Comparison of ENCODE assay signal across 12 cellular contexts in the genomic region with DNA sequence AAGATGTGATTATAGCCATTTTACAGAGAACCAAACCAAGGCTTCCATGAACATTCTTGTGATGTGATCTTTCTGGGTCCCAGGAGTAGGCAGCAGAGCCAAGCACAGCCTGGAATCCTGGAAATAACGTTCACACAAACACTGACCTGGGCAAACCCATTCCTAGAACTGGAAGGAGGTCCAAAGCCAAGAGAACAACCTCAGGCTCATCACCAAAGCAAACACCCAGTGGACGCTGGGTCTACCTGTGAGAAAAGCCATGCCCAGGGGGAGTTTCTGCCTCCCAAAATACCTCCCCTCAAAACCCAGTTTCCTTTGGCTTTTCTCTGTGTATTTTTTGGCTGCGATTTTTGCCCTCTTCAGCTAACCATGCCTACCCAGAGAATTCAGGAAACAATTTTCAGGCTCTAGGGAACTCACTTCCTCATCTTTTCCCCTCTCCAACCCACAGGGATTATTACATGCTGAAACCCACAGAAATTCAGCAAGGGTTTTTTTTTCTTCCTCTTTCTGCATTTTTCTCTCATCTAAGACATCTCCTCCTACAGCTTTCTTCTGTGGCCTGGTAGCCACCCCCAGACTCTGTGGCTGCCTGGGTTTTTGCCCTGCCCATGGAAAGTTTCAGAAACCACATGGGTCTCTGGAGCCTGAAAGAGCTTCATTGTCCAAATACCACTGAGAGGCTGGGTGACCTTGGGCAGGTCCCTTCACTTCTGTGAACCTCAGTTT.
DNase-seq lines count a peak whose midpoint lies in the region; ATAC-seq and TF ChIP-seq lines count a peak whose summit lies in the region.
"Had no signal": no experiment of that assay in that cellular context is flagged by ENCODE, and none has a peak within 500 bp of the region (broad histone marks: within the 10 kb centered on the region; RNA-seq: fewer than 3 reads in every experiment).

No MANE protein-coding gene starts in this region.

- no peaks in the 10 kb centered on the region for H3K9me3 ChIP-seq in transverse colon

- TF ChIP-seq POLR2A in transverse colon (IDR thresholded peaks at IDR 0.05), result no peak

- no peaks in the 10 kb centered on the region for H3K27me3 Mint-ChIP-seq in chondrocyte (ENCODE audit: low read depth)

- TF ChIP-seq CTCF in chondrocyte (IDR thresholded peaks at IDR 0.05) (no peak), transverse colon (IDR thresholded peaks at IDR 0.05) (no peak)

- 53 to 71% methylated on average over 1 to 3 of the region's 3 CpGs for WGBS in transverse colon (ENCODE audit: low coverage in 1 of 2), 2 donors

- intact Hi-C loops in transverse colon (cut with DNase I; ENCODE audit: low total_unique reads), result no loop called here

- in situ Hi-C loops in transverse colon (cut with MboI; ENCODE audit: low pct_ligation_motif_present in 1 of 4, low pct_unique_long_range_greater_than_20kb in 1 of 4, low sequenced_read_pairs in 3 of 4), result no loop called here

- H3K36me3 ChIP-seq in transverse colon, result no peaks in the 10 kb centered on the region

- H3K27ac ChIP-seq in transverse colon, result peak overlapping the region; percentile 36 to 62 (median 39)
- H3K27ac ChIP-seq: epithelial cell of prostate had no signal

- no peak overlapping the region for H3K4me3 Mint-ChIP-seq in chondrocyte (ENCODE audit: unreplicated experiment)

- peak; percentile 62 for ATAC-seq in HG03457 (IDR thresholded peaks at IDR 0.05; ENCODE audit: unreplicated experiment)
- no peak for ATAC-seq in HG03521 (IDR thresholded peaks at IDR 0.05; ENCODE audit: unreplicated experiment)
- no peak for ATAC-seq in GM21786 (IDR thresholded peaks at IDR 0.05; ENCODE audit: unreplicated experiment)

- peak overlapping the region; percentile 85 for H3K27ac Mint-ChIP-seq in chondrocyte (ENCODE audit: unreplicated experiment)

- no peak for TF ChIP-seq EP300 in transverse colon (IDR thresholded peaks at IDR 0.05; ENCODE audit: low read depth)

- H3K4me1 ChIP-seq in transverse colon, result peaks cover 0 to 10% (median 6%) of the 10 kb centered on the region in 4 donors

- H3K36me3 Mint-ChIP-seq in chondrocyte (ENCODE audit: low read depth), result peaks cover 3% of the 10 kb centered on the region

- H3K4me1 Mint-ChIP-seq in chondrocyte (ENCODE audit: low read depth), result peaks cover 42% of the 10 kb centered on the region

- no peaks in the 10 kb centered on the region for H3K27me3 ChIP-seq in transverse colon

- no peaks in the 10 kb centered on the region for H3K9me3 Mint-ChIP-seq in chondrocyte (ENCODE audit: low read depth)

- no peak overlapping the region for H3K4me3 ChIP-seq in transverse colon

- DNase-seq in stimulated activated CD4-positive, alpha-beta T cell treated with anti-CD3 and anti-CD28 coated beads, Interleukin-15, amount 100 ng/mL, for 24 hours, result peak; percentile 62
- DNase-seq in stimulated activated CD4-positive, alpha-beta T cell treated with anti-CD3 and anti-CD28 coated beads, Interleukin-1b, Interleukin-23, amount 100 ng/mL, for 48 hours, result no peak
- DNase-seq in chondrocyte (ENCODE audit: low spot score), result no peak
- no peak for DNase-seq in transverse colon
- no peak for DNase-seq in D341Med (ENCODE audit: low spot score)
- DNase-seq: activated CD4-positive, alpha-beta T cell treated with anti-CD3 and anti-CD28 coated beads for 4 hours; DND-41; NCI-H2029 had no signal
